Comparison of ENCODE assay signal across 8 cellular contexts in genomic region chr19:7829561-7830271, GRCh38. TPM values are rescaled to one million over a fixed set of nuclear protein-coding genes. Genes with fewer than 3 reads are reported as not detected.
DNase-seq lines count a peak whose midpoint lies in the region; ATAC-seq and TF ChIP-seq lines count a peak whose summit lies in the region.

Gene EVI5L, plus strand, starts transcription at chr19:7830218. Its CDS starts 16,325 bp downstream, at chr19:7846543.

- no peaks in the 10 kb centered on the region for H3K9me3 Mint-ChIP-seq in dendritic cell treated with granulocyte-macrophage colony-stimulating factor and Interleukin-4, amounts not matched to agents 40 ng/mL and 50 ng/mL, for 4 days

- TF ChIP-seq CTCF in BJ (IDR thresholded peaks at IDR 0.05; ENCODE audit: insufficient read depth, low read depth, low read length): no peak

- CTCF ChIA-PET in BJ (lab: Yijun Ruan, JAX): interaction anchor here (1.0 kb wide), 1 partner anchor 260 kb away, joined by 3 read pairs; no protein-coding TSS in a partner anchor

- H3K27ac Mint-ChIP-seq in dendritic cell treated with granulocyte-macrophage colony-stimulating factor and Interleukin-4, amounts not matched to agents 40 ng/mL and 50 ng/mL, for 4 days: peak within 1 kb of the TSS; percentile 82

- no peaks in the 10 kb centered on the region for H3K36me3 ChIP-seq in BJ (ENCODE audit: control insufficient read depth, insufficient read depth, low read length)

- intact Hi-C loops in dendritic cell treated with granulocyte-macrophage colony-stimulating factor and Interleukin-4, amounts not matched to agents 40 ng/mL and 50 ng/mL, for 4 days (cut with micrococcal nuclease): no loop called here

- DNase-seq in BJ (ENCODE audit: low read depth): peak; percentile 100
- DNase-seq in NCI-H526 treated with DMSO at 0.1 percent for 48 hours (lab: John Stamatoyannopoulos, UW): peak; percentile 99
- DNase-seq in activated CD4-positive, alpha-beta T cell treated with anti-CD3 and anti-CD28 coated beads, Interleukin-2, amount 50 U/mL, for 1 hour: peak; percentile 100
- peak; percentile 100 for DNase-seq in left kidney (ENCODE audit: low read depth, low spot score)
- DNase-seq in stimulated activated CD4-positive, alpha-beta T cell treated with anti-CD3 and anti-CD28 coated beads, Interleukin-1b, Interleukin-23, amount 100 ng/mL, for 48 hours: peak; percentile 99

- H3K4me1 Mint-ChIP-seq in dendritic cell treated with granulocyte-macrophage colony-stimulating factor and Interleukin-4, amounts not matched to agents 40 ng/mL and 50 ng/mL, for 4 days (ENCODE audit: low read depth): peaks cover 41% of the 10 kb centered on the region

- ATAC-seq in GM19351 (IDR thresholded peaks at IDR 0.05; ENCODE audit: unreplicated experiment) (peak; percentile 80), HG03520 (IDR thresholded peaks at IDR 0.05; ENCODE audit: unreplicated experiment) (peak; percentile 82)

- H3K4me3 Mint-ChIP-seq in dendritic cell treated with granulocyte-macrophage colony-stimulating factor and Interleukin-4, amounts not matched to agents 40 ng/mL and 50 ng/mL, for 4 days: peak within 1 kb of the TSS; percentile 80

- POLR2A ChIA-PET in BJ (lab: Charles Lee): no interaction called here

- no peaks in the 10 kb centered on the region for H3K27me3 ChIP-seq in BJ (ENCODE audit: control insufficient read depth, insufficient read depth, low read length)

- H3K36me3 Mint-ChIP-seq in dendritic cell treated with granulocyte-macrophage colony-stimulating factor and Interleukin-4, amounts not matched to agents 40 ng/mL and 50 ng/mL, for 4 days (ENCODE audit: low read depth): no peaks in the 10 kb centered on the region

- peaks cover 27% of the 10 kb centered on the region for H3K27me3 Mint-ChIP-seq in dendritic cell treated with granulocyte-macrophage colony-stimulating factor and Interleukin-4, amounts not matched to agents 40 ng/mL and 50 ng/mL, for 4 days

- H3K4me3 ChIP-seq in BJ (ENCODE audit: low read depth, low read length): peak within 1 kb of the TSS; percentile 83

RNA-seq across cellular contexts. Expression of gene EVI5L, which starts in this region (rescaled TPM):
- 8.1 and 11.7 TPM in 2 replicates for polyA plus RNA-seq in BJ (2011; rRNA removed)
- 10.1 and 12.7 TPM in 2 replicates for polyA minus RNA-seq in BJ (2011; rRNA and poly(A)+ RNA removed)

Comparison
In these comparisons a context has a peak if more than half of its experiments do, and no peak if none do; other contexts are left out.
1. Peak in every context shown above with its lines: DNase-seq, ATAC-seq and H3K4me3 ChIP-seq.